1 cellular context compared by ENCODE assay signal in genomic region chr13:51583469-51583874, GRCh38.
TF ChIP-seq lines count a peak whose summit lies in the region.

No MANE protein-coding gene starts in this region.

TF ChIP-seq in HepG2, 621 proteins besides CTCF, POLR2A, EP300 and RAD21 (continued from another document):
- TF ChIP-seq ZFP91 (CRISPR knock-in tag; IDR thresholded peaks at IDR 0.05; ENCODE audit: borderline replicate concordance) (no peak), JUNB (CRISPR knock-in tag; IDR thresholded peaks at IDR 0.05; ENCODE audit: borderline replicate concordance) (no peak), FLYWCH1 (CRISPR knock-in tag; IDR thresholded peaks at IDR 0.05) (no peak), ZBTB10 (CRISPR knock-in tag; IDR thresholded peaks at IDR 0.05; ENCODE audit: borderline replicate concordance) (no peak), ZNF709 (CRISPR knock-in tag; IDR thresholded peaks at IDR 0.05) (peak; percentile 91; the same call in 1 of the 2 replicates), HOXA3 (CRISPR knock-in tag; IDR thresholded peaks at IDR 0.05) (no peak), ZNF446 (CRISPR knock-in tag; IDR thresholded peaks at IDR 0.05) (no peak), ZNF841 (CRISPR knock-in tag; IDR thresholded peaks at IDR 0.05; ENCODE audit: borderline replicate concordance) (no peak), ATF2 (CRISPR knock-in tag; IDR thresholded peaks at IDR 0.05) (0 out of 2 replicates have a peak, but pooled peaks have one; percentile 62), ZNF414 (CRISPR knock-in tag; IDR thresholded peaks at IDR 0.05) (no peak), ATF6 (CRISPR knock-in tag; conservative IDR thresholded peaks at IDR 0.05) (no peak), ZMAT5 (CRISPR knock-in tag; IDR thresholded peaks at IDR 0.05; ENCODE audit: borderline replicate concordance, low read depth) (no peak), YY1 (IDR thresholded peaks at IDR 0.05; ENCODE audit: insufficient read depth, insufficient replicate concordance, low read depth, low read length) (no peak)
